8 cellular contexts compared by ENCODE assay signal in the genomic region with DNA sequence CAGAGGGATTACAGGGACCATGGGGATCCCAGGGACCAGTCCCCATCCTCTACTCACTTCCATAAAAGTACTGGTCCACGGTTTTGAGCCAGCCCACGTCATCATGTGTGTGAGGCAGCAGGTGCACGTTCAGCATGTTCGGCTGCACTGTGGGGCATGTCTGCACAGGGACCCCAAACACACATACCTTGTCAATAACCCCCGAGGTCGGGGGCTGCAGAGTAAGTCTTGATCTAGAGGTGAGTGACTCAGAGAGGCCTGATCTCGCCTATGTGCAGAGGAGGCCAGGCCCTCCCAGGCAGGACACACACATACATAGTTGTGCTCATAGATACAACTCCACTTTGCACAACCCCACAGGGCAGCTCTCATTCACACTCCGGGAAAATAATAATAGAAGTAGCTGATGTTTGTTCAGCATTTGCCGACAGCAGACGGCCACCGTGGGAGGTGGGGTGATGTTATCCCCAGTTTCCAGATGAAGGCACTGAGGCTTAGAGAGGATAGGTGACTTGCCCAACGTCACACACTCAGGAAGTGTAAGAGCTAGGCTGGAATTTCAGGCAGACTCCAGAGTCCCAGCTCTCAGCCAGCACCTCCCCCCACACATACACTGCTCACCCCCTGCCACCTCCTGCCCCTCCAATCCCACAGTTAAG. TPM values are rescaled to one million over a fixed set of nuclear protein-coding genes. Genes with fewer than 3 reads are reported as not detected.
DNase-seq lines count a peak whose midpoint lies in the region; ATAC-seq and TF ChIP-seq lines count a peak whose summit lies in the region.

No MANE protein-coding gene starts in this region.

- no peak for DNase-seq in heart right ventricle
- no peak for DNase-seq in left ventricle myocardium superior
- peak; percentile 38 for DNase-seq in activated naive CD8-positive, alpha-beta T cell treated with anti-CD3 and anti-CD28 coated beads for 36 hours
- no peak for DNase-seq in tibial artery
- DNase-seq in DMS153 (lab: John Stamatoyannopoulos, UW) = no peak
- DNase-seq in NCI-H146 (lab: John Stamatoyannopoulos, UW) = no peak
- no peak for DNase-seq in cerebellum (ENCODE audit: low spot score)

- peak overlapping the region; percentile 89 for H3K27ac Mint-ChIP-seq in activated naive CD8-positive, alpha-beta T cell treated with anti-CD3 and anti-CD28 coated beads for 36 hours

- no peaks in the 10 kb centered on the region for H3K9me3 Mint-ChIP-seq in activated naive CD8-positive, alpha-beta T cell treated with anti-CD3 and anti-CD28 coated beads for 36 hours

- H3K9me3 ChIP-seq in heart right ventricle = no peaks in the 10 kb centered on the region
- H3K9me3 ChIP-seq in tibial artery = no peaks in the 10 kb centered on the region

- H3K4me3 Mint-ChIP-seq in activated naive CD8-positive, alpha-beta T cell treated with anti-CD3 and anti-CD28 coated beads for 36 hours = peak overlapping the region; percentile 89

- no peaks in the 10 kb centered on the region for H3K27me3 Mint-ChIP-seq in activated naive CD8-positive, alpha-beta T cell treated with anti-CD3 and anti-CD28 coated beads for 36 hours

- TF ChIP-seq CTCF in heart right ventricle (IDR thresholded peaks at IDR 0.05) = no peak
- no peak for TF ChIP-seq CTCF in tibial artery (IDR thresholded peaks at IDR 0.05)

- peaks cover 17 to 49% (median 38%) of the 10 kb centered on the region in 9 donors for H3K4me1 ChIP-seq in heart right ventricle
- peaks cover 0 to 49% (median 35%) of the 10 kb centered on the region in 4 donors for H3K4me1 ChIP-seq in tibial artery

- WGBS in heart right ventricle, 2 donors = 60 to 68% methylated on average over 12 of the region's 12 CpGs

- H3K4me1 Mint-ChIP-seq in activated naive CD8-positive, alpha-beta T cell treated with anti-CD3 and anti-CD28 coated beads for 36 hours = peaks cover 21% of the 10 kb centered on the region

- H3K4me3 ChIP-seq in heart right ventricle (peak overlapping the region; percentile 65 to 99 (median 89)), tibial artery (peak overlapping the region; percentile 60 to 83)

- H3K36me3 ChIP-seq in heart right ventricle (peaks cover 0 to 51% (median 24%) of the 10 kb centered on the region in 9 donors), tibial artery (peaks cover 16 to 53% (median 35%) of the 10 kb centered on the region in 3 donors)

- H3K27me3 ChIP-seq in heart right ventricle (no peaks in the 10 kb centered on the region), layer of hippocampus (ENCODE audit: control insufficient read depth, insufficient read depth, low read length) (no peaks in the 10 kb centered on the region), tibial artery (no peaks in the 10 kb centered on the region)

- ATAC-seq in heart right ventricle (peak in 2 of 8 donors; percentile 0 to 1), left ventricle myocardium superior (no peak)

- peaks cover 44% of the 10 kb centered on the region for H3K36me3 Mint-ChIP-seq in activated naive CD8-positive, alpha-beta T cell treated with anti-CD3 and anti-CD28 coated beads for 36 hours

- intact Hi-C loops in heart right ventricle (cut with DNase I) = loop anchor here in 2 of 10 donors (5.0 kb wide), 1 partner anchor 103 kb away; no protein-coding TSS in a partner anchor
- intact Hi-C loops in left ventricle myocardium superior (cut with micrococcal nuclease) = no loop called here
- intact Hi-C loops in tibial artery (cut with DNase I; ENCODE audit: low total_unique reads) = no loop called here

- peak overlapping the region in 4 of 10 donors; percentile 75 to 91 (median 82) for H3K27ac ChIP-seq in heart right ventricle
- H3K27ac ChIP-seq in layer of hippocampus (ENCODE audit: low read depth, low read length) = peak overlapping the region; percentile 59
- peak overlapping the region; percentile 47 to 93 for H3K27ac ChIP-seq in tibial artery

RNA-seq across cellular contexts. Expression of gene MAN2B1, which starts 0.8 kb away (rescaled TPM):
- total RNA-seq in heart right ventricle = 10 to 100 TPM; 14.2 to 89.9 (median 25.5) TPM
- 10 to 100 TPM; 17.7 to 40.1 TPM for polyA plus RNA-seq in heart right ventricle
- 32.5 TPM for total RNA-seq in left ventricle myocardium superior
- 100 to 1,000 TPM; 111 to 122 TPM for total RNA-seq in activated naive CD8-positive, alpha-beta T cell treated with anti-CD3 and anti-CD28 coated beads for 36 hours
- 17.5 TPM for total RNA-seq in cerebellum

RNA-seq across cellular contexts. Expression of gene WDR83, which starts 0.8 kb away (rescaled TPM):
- total RNA-seq in heart right ventricle = 10 to 100 TPM in 1 of 10 donors, 1 to 10 TPM in 9; 5.5 to 10.7 (median 7.9) TPM
- polyA plus RNA-seq in heart right ventricle = 10 to 100 TPM; 14.5 to 19.7 TPM
- 8.7 TPM for total RNA-seq in left ventricle myocardium superior
- total RNA-seq in activated naive CD8-positive, alpha-beta T cell treated with anti-CD3 and anti-CD28 coated beads for 36 hours = 10 to 100 TPM; 25.7 to 26.8 TPM
- total RNA-seq in cerebellum = 6.3 TPM

RNA-seq across cellular contexts. Expression of gene DHPS, which starts 15.9 kb away (rescaled TPM):
- total RNA-seq in heart right ventricle (10 to 100 TPM; 43.6 to 59.3 (median 49.7) TPM), left ventricle myocardium superior (60.2 TPM), cerebellum (59.1 TPM)
- polyA plus RNA-seq in heart right ventricle = 10 to 100 TPM; 64.5 to 82.2 TPM
- 10 to 100 TPM; 92.9 to 99.9 TPM for total RNA-seq in activated naive CD8-positive, alpha-beta T cell treated with anti-CD3 and anti-CD28 coated beads for 36 hours

RNA-seq across cellular contexts. Expression of gene GNG14, which starts 22.0 kb away (rescaled TPM):
- not detected for total RNA-seq in heart right ventricle
- not detected for polyA plus RNA-seq in heart right ventricle
- total RNA-seq in left ventricle myocardium superior = not detected
- not detected for total RNA-seq in activated naive CD8-positive, alpha-beta T cell treated with anti-CD3 and anti-CD28 coated beads for 36 hours
- total RNA-seq in cerebellum = not detected

RNA-seq across cellular contexts. Expression of gene FBXW9, which starts 30.7 kb away (rescaled TPM):
- total RNA-seq in heart right ventricle = 1 to 10 TPM; 1.2 to 3.1 (median 2.1) TPM
- 1 to 10 TPM; 1.2 to 4.6 TPM for polyA plus RNA-seq in heart right ventricle
- total RNA-seq in left ventricle myocardium superior = 1.7 TPM
- 10 to 100 TPM; 13.1 to 13.4 TPM for total RNA-seq in activated naive CD8-positive, alpha-beta T cell treated with anti-CD3 and anti-CD28 coated beads for 36 hours
- 5.3 TPM for total RNA-seq in cerebellum
